1 cellular context compared by ENCODE assay signal in genomic region chr11:35962373-35963138, GRCh38.
TF ChIP-seq lines count a peak whose summit lies in the region.

No MANE protein-coding gene starts in this region.

TF ChIP-seq in GM12878, 131 proteins besides CTCF, POLR2A, EP300 and RAD21 (continued from another document):
- TF ChIP-seq HSF1 (IDR thresholded peaks at IDR 0.05; ENCODE audit: low read depth, low read length) (no peak), BCL11A (IDR thresholded peaks at IDR 0.05; ENCODE audit: low read depth, low read length) (no peak), SP1 (IDR thresholded peaks at IDR 0.05; ENCODE audit: low read depth, low read length) (no peak), SUPT20H (IDR thresholded peaks at IDR 0.05; ENCODE audit: borderline replicate concordance, control insufficient read depth, low read depth, low read length) (no peak), TCF7 (IDR thresholded peaks at IDR 0.05; ENCODE audit: borderline replicate concordance) (0 out of 2 replicates have a peak, but pooled peaks have one; percentile 10), IRF4 (IDR thresholded peaks at IDR 0.05; ENCODE audit: low read depth, low read length) (no peak), SRF (IDR thresholded peaks at IDR 0.05; ENCODE audit: low read depth in 2 of 2, low read length in 2 of 2) (no peak), ESRRA (IDR thresholded peaks at IDR 0.05; ENCODE audit: low read length) (no peak), PAX8 (IDR thresholded peaks at IDR 0.05) (no peak), SMAD5 (IDR thresholded peaks at IDR 0.05; ENCODE audit: low read depth) (no peak), HDAC6 (IDR thresholded peaks at IDR 0.05; ENCODE audit: unreplicated experiment) (no peak), ZBTB11 (CRISPR knock-in tag; IDR thresholded peaks at IDR 0.05) (no peak), IKZF2 (IDR thresholded peaks at IDR 0.05) (no peak), ZNF24 (IDR thresholded peaks at IDR 0.05) (no peak), SIX5 (IDR thresholded peaks at IDR 0.05; ENCODE audit: low read depth, low read length, severe bottlenecking) (no peak), ZNF274 (IDR thresholded peaks at IDR 0.05; ENCODE audit: insufficient read depth, insufficient read length) (no peak), RUNX3 (IDR thresholded peaks at IDR 0.05; ENCODE audit: low read length) (peak; percentile 82), DPF2 (IDR thresholded peaks at IDR 0.05) (no peak), RCOR1 (conservative IDR thresholded peaks at IDR 0.05; ENCODE audit: low read depth, low read length) (no peak), POU2F2 (IDR thresholded peaks at IDR 0.05; ENCODE audit: borderline replicate concordance, low read depth, low read length) (0 out of 3 replicates have a peak, but pooled peaks have one; percentile 41), ZNF207 (IDR thresholded peaks at IDR 0.05; ENCODE audit: borderline replicate concordance) (no peak), JUND (IDR thresholded peaks at IDR 0.05; ENCODE audit: low read depth, low read length) (no peak), MTA3 (IDR thresholded peaks at IDR 0.05; ENCODE audit: borderline replicate concordance, low read length) (no peak), TCF12 (IDR thresholded peaks at IDR 0.05; ENCODE audit: low read depth, low read length) (no peak), REST (IDR thresholded peaks at IDR 0.05; ENCODE audit: low read depth, low read length) (no peak), GATAD2B (conservative IDR thresholded peaks at IDR 0.05; ENCODE audit: low read depth) (no peak)
- TF ChIP-seq, protein P1, sequence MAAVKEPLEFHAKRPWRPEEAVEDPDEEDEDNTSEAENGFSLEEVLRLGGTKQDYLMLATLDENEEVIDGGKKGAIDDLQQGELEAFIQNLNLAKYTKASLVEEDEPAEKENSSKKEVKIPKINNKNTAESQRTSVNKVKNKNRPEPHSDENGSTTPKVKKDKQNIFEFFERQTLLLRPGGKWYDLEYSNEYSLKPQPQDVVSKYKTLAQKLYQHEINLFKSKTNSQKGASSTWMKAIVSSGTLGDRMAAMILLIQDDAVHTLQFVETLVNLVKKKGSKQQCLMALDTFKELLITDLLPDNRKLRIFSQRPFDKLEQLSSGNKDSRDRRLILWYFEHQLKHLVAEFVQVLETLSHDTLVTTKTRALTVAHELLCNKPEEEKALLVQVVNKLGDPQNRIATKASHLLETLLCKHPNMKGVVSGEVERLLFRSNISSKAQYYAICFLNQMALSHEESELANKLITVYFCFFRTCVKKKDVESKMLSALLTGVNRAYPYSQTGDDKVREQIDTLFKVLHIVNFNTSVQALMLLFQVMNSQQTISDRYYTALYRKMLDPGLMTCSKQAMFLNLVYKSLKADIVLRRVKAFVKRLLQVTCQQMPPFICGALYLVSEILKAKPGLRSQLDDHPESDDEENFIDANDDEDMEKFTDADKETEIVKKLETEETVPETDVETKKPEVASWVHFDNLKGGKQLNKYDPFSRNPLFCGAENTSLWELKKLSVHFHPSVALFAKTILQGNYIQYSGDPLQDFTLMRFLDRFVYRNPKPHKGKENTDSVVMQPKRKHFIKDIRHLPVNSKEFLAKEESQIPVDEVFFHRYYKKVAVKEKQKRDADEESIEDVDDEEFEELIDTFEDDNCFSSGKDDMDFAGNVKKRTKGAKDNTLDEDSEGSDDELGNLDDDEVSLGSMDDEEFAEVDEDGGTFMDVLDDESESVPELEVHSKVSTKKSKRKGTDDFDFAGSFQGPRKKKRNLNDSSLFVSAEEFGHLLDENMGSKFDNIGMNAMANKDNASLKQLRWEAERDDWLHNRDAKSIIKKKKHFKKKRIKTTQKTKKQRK (IDR thresholded peaks at IDR 0.05; ENCODE audit: low read depth, low read length) = no peak
